Comparison of ENCODE assay signal across 8 cellular contexts in the genomic region with DNA sequence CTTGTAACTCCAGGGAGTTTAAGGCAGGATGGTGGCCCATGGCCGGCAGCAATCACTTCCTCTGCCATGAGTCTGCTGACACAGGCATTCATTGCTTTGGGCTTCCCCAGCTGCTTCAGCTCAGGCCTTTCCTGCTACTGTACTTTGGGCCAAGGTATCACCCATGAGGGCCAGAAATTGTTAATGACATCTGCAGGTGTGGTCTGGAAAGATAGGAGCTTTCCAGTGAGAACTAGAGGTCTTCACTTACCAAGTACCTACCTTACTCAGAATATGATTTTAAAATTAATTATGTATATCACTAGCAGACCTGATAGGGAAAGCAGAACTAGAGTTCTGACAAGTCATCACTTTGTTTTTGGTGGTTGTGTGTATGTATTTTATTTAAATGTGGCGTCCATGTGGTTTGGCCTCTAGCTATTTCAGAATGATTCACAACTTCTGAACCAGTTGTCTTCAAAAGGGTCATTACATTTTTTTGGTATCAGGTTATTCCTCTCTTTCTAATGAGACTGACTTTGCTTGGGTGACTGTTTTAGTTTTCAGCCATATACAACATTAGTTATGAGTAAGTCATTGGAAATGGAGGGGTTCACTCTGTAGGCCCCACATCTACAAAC. TPM values are rescaled to one million over a fixed set of nuclear protein-coding genes. Genes with fewer than 3 reads are reported as not detected.
DNase-seq lines count a peak whose midpoint lies in the region; ATAC-seq and TF ChIP-seq lines count a peak whose summit lies in the region.

No MANE protein-coding gene starts in this region.

- peaks cover 3 to 65% (median 58%) of the 10 kb centered on the region in 5 donors for H3K4me1 ChIP-seq in subcutaneous abdominal adipose tissue (ENCODE audit: control insufficient read depth in 5 of 5, insufficient read depth in 5 of 5, low read length in 5 of 5)
- H3K4me1 ChIP-seq in effector memory CD4-positive, alpha-beta T cell (ENCODE audit: control insufficient read depth, insufficient read depth, low read length, poor library complexity, severe bottlenecking) = peaks cover 4% of the 10 kb centered on the region

- peak; percentile 72 for DNase-seq in AG10803 (ENCODE audit: low read depth)
- DNase-seq in fibroblast of mammary gland (ENCODE audit: low read depth) = peak; percentile 89
- DNase-seq in activated effector memory CD4-positive, alpha-beta T cell treated with Interleukin-2 at 50 U/mL for 16 hours = no peak
- DNase-seq in effector memory CD4-positive, alpha-beta T cell = no peak
- DNase-seq in progenitor cell of endocrine pancreas (ENCODE audit: low spot score, unreplicated experiment) = no peak

- H3K27me3 Mint-ChIP-seq in progenitor cell of endocrine pancreas = peaks cover 6% of the 10 kb centered on the region

- no peak overlapping the region for H3K27ac Mint-ChIP-seq in progenitor cell of endocrine pancreas

- peak overlapping the region; percentile 69 for H3K27ac ChIP-seq in subcutaneous abdominal adipose tissue (ENCODE audit: low read depth, low read length)
- H3K27ac ChIP-seq in effector memory CD4-positive, alpha-beta T cell (ENCODE audit: insufficient read depth, low read length, poor library complexity, severe bottlenecking) = no peak overlapping the region

- H3K9ac ChIP-seq in subcutaneous abdominal adipose tissue (ENCODE audit: low read length in 5 of 5) = peak overlapping the region in 2 of 5 donors; percentile 10 to 90

- no peaks in the 10 kb centered on the region for H3K27me3 ChIP-seq in subcutaneous abdominal adipose tissue (ENCODE audit: control insufficient read depth in 5 of 5, insufficient read depth in 4 of 5, low read length in 5 of 5)
- no peaks in the 10 kb centered on the region for H3K27me3 ChIP-seq in effector memory CD4-positive, alpha-beta T cell (replicated peaks; ENCODE audit: control insufficient read depth, insufficient read depth, low read length, poor library complexity, severe bottlenecking)

- no peak overlapping the region for H3K4me3 ChIP-seq in AG10803 (ENCODE audit: low read length)
- peak overlapping the region; percentile 89 for H3K4me3 ChIP-seq in fibroblast of mammary gland (ENCODE audit: control insufficient read depth, low read depth, low read length)
- H3K4me3 ChIP-seq in subcutaneous abdominal adipose tissue (ENCODE audit: low read depth in 1 of 5, low read length in 5 of 5) = peak overlapping the region; percentile 52 to 99 (median 83)
- H3K4me3 ChIP-seq in effector memory CD4-positive, alpha-beta T cell (ENCODE audit: insufficient read depth, low read depth, low read length, poor library complexity, severe bottlenecking) = no peak overlapping the region

- H3K36me3 ChIP-seq in subcutaneous abdominal adipose tissue (ENCODE audit: control insufficient read depth in 5 of 5, insufficient read depth in 5 of 5, low read length in 5 of 5) = peaks cover 0 to 2% (median 0%) of the 10 kb centered on the region in 5 donors
- H3K36me3 ChIP-seq in effector memory CD4-positive, alpha-beta T cell (ENCODE audit: control insufficient read depth, insufficient read depth, low read length) = no peaks in the 10 kb centered on the region

- H3K36me3 Mint-ChIP-seq in progenitor cell of endocrine pancreas (ENCODE audit: insufficient read depth) = no peaks in the 10 kb centered on the region

- H3K9me3 Mint-ChIP-seq in progenitor cell of endocrine pancreas (ENCODE audit: low read depth) = no peaks in the 10 kb centered on the region

- H3K4me3 Mint-ChIP-seq in progenitor cell of endocrine pancreas (ENCODE audit: low read depth) = no peak overlapping the region

- no peak for TF ChIP-seq CTCF in AG10803 (conservative IDR thresholded peaks at IDR 0.05; ENCODE audit: low read length)
- no peak for TF ChIP-seq CTCF in fibroblast of mammary gland (conservative IDR thresholded peaks at IDR 0.05; ENCODE audit: control insufficient read depth, insufficient read depth, low read depth, low read length)
- no peak for TF ChIP-seq CTCF in progenitor cell of endocrine pancreas (IDR thresholded peaks at IDR 0.05; ENCODE audit: unreplicated experiment)

- peaks cover 17% of the 10 kb centered on the region for H3K4me1 Mint-ChIP-seq in progenitor cell of endocrine pancreas (ENCODE audit: low read depth)

- ATAC-seq in GM19467 (IDR thresholded peaks at IDR 0.05; ENCODE audit: unreplicated experiment) (peak; percentile 52), HG03521 (IDR thresholded peaks at IDR 0.05; ENCODE audit: unreplicated experiment) (peak; percentile 49)

- no peaks in the 10 kb centered on the region for H3K9me3 ChIP-seq in subcutaneous abdominal adipose tissue (ENCODE audit: control insufficient read depth in 5 of 5, low read length in 5 of 5)
- no peaks in the 10 kb centered on the region for H3K9me3 ChIP-seq in effector memory CD4-positive, alpha-beta T cell (ENCODE audit: control insufficient read depth, low read length)

RNA-seq across cellular contexts. Expression of gene RGL1, which starts 2.7 kb away (rescaled TPM):
- total RNA-seq in progenitor cell of endocrine pancreas = 5.9 TPM in 2 replicates

Comparison
In these comparisons a context has a peak if more than half of its experiments do, and no peak if none do; other contexts are left out.
1. DNase-seq: peak in AG10803 (single experiment) and fibroblast of mammary gland (single experiment); none in activated effector memory CD4-positive, alpha-beta T cell treated with Interleukin-2 at 50 U/mL for 16 hours (single experiment), effector memory CD4-positive, alpha-beta T cell (0 of 3) and progenitor cell of endocrine pancreas (single experiment).
2. H3K4me3 ChIP-seq: peak in fibroblast of mammary gland (single experiment) and subcutaneous abdominal adipose tissue (5 of 5); none in AG10803 (single experiment) and effector memory CD4-positive, alpha-beta T cell (single experiment).